32 cellular contexts compared by ENCODE assay signal in genomic region chr3:169868369-169868768, GRCh38. TPM values are rescaled to one million over a fixed set of nuclear protein-coding genes. Genes with fewer than 3 reads are reported as not detected.
DNase-seq lines count a peak whose midpoint lies in the region; ATAC-seq, FAIRE-seq and TF ChIP-seq lines count a peak whose summit lies in the region.
"Had no signal": no experiment of that assay in that cellular context is flagged by ENCODE, and none has a peak within 500 bp of the region (broad histone marks: within the 10 kb centered on the region; RNA-seq: fewer than 3 reads in every experiment).

No MANE protein-coding gene starts in this region.

- H3K9me3 Mint-ChIP-seq in memory B cell, result no peaks in the 10 kb centered on the region
- H3K9me3 Mint-ChIP-seq: CD8-positive, alpha-beta T cell; GM23338 had no signal

- H3K4me1 ChIP-seq in K562 (replicated peaks in 1 of 2; ENCODE audit: control insufficient read depth in 2 of 2, insufficient read depth in 2 of 2, low read length in 2 of 2) (no peaks in the 10 kb centered on the region), stomach (peaks cover 7 to 38% (median 18%) of the 10 kb centered on the region in 4 donors), SJCRH30 (peaks cover 3% of the 10 kb centered on the region; the same call in 1 of the 2 replicates)
- H3K4me1 ChIP-seq: SJSA1 had no signal

- no peaks in the 10 kb centered on the region for H4K20me1 ChIP-seq in K562 (replicated peaks; ENCODE audit: control insufficient read depth, insufficient read depth, low read length)
- H4K20me1 ChIP-seq: BLaER1 had no signal

- H3K4me3 ChIP-seq in K562, result no peak overlapping the region
- H3K4me3 ChIP-seq in stomach, result peak overlapping the region in 2 of 4 donors; percentile 18 to 38
- H3K4me3 ChIP-seq in SJCRH30, result no peak overlapping the region
- H3K4me3 ChIP-seq: BLaER1, GM23338, HAP-1, SJSA1 had no signal

- no peak for ATAC-seq in K562
- ATAC-seq in memory B cell (ENCODE audit: low read depth), result no peak
- ATAC-seq in GM19455 (IDR thresholded peaks at IDR 0.05; ENCODE audit: unreplicated experiment), result no peak
- ATAC-seq: CD8-positive, alpha-beta T cell; GM23338; PC-3; Right ventricle myocardium inferior had no signal

- DNase-seq in HEK293T (ENCODE audit: extremely low spot score), result no peak
- DNase-seq in K562 (ENCODE audit: extremely low read depth in 1 of 4, low spot score in 3 of 4), result no peak
- no peak for DNase-seq in memory B cell (ENCODE audit: low spot score in 2 of 2)
- no peak for DNase-seq in stomach
- DNase-seq in SJCRH30, result no peak
- no peak for DNase-seq in amygdala (lab: John Stamatoyannopoulos, UW)
- DNase-seq: Caco-2, DMS 273 treated with DMSO at 0.1 percent for 48 hours, DMS79, EL, GDM1, Karpas-422, NCI-H1092 treated with DMSO at 0.1 percent for 48 hours, NCI-H1436, NCI-H187, NCI-H2171 treated with DMSO at 0.1 percent for 48 hours, NCI-H345, NCI-H524, NCI-H748 treated with DMSO at 0.1 percent for 48 hours, PC-3 had no signal

- no peak for FAIRE-seq in K562 (lab: Jason Lieb, UNC)
- FAIRE-seq: A204.1, GM12891 had no signal

- H3K36me3 ChIP-seq in K562 (ENCODE audit: control insufficient read depth, insufficient read depth, low read length) (no peaks in the 10 kb centered on the region), stomach (no peaks in the 10 kb centered on the region), SJCRH30 (no peaks in the 10 kb centered on the region)
- H3K36me3 ChIP-seq: BLaER1, HAP-1, SJSA1 had no signal

- no peak for TF ChIP-seq POLR2A in K562 (conservative IDR thresholded peaks at IDR 0.05)
- TF ChIP-seq POLR2A in stomach (IDR thresholded peaks at IDR 0.05), result no peak

- no peaks in the 10 kb centered on the region for H3K9me1 ChIP-seq in K562 (ENCODE audit: control insufficient read depth, insufficient read depth, low read length)

- POLR2A ChIA-PET in HEK293T (lab: Yijun Ruan, JAX) (no interaction called here), K562 (lab: Yijun Ruan, JAX) (no interaction called here)

- no peak overlapping the region for H2AFZ ChIP-seq in K562 (ENCODE audit: low read depth, low read length)
- H2AFZ ChIP-seq: GM23338 had no signal

- TF ChIP-seq EP300 in K562 (IDR thresholded peaks at IDR 0.05; ENCODE audit: low read length) (no peak), stomach (IDR thresholded peaks at IDR 0.05) (no peak)

- H3K79me2 ChIP-seq in K562 (ENCODE audit: control insufficient read depth, insufficient read depth, low read length), result no peaks in the 10 kb centered on the region

- H3K9me3 ChIP-seq in K562 (replicated peaks; ENCODE audit: control insufficient read depth, insufficient read depth, low read depth, low read length), result no peaks in the 10 kb centered on the region
- H3K9me3 ChIP-seq in stomach, result no peaks in the 10 kb centered on the region
- H3K9me3 ChIP-seq in SJCRH30 (replicated peaks), result no peaks in the 10 kb centered on the region
- H3K9me3 ChIP-seq: BLaER1, Caco-2, HAP-1, SJSA1 had no signal

- peak overlapping the region; percentile 28 for H3K27ac Mint-ChIP-seq in memory B cell
- H3K27ac Mint-ChIP-seq: CD8-positive, alpha-beta T cell; GM23338 had no signal

- peaks cover 24% of the 10 kb centered on the region for H3K4me1 Mint-ChIP-seq in memory B cell

- H3K4me3 Mint-ChIP-seq in memory B cell, result no peak overlapping the region
- H3K4me3 Mint-ChIP-seq: CD8-positive, alpha-beta T cell; GM23338 had no signal

- TF ChIP-seq CTCF in K562 (IDR thresholded peaks at IDR 0.05 in 2 of 3, conservative IDR thresholded peaks at IDR 0.05 in 1 of 3; ENCODE audit: insufficient read depth in 2 of 3, low read depth in 1 of 3, low read length in 3 of 3), result no peak
- TF ChIP-seq CTCF in stomach (IDR thresholded peaks at IDR 0.05), result no peak

- H3K27ac ChIP-seq in K562 (ENCODE audit: extremely low read depth, low read depth, low read length) (no peak overlapping the region), stomach (peak overlapping the region in 3 of 5 donors; percentile 24 to 87 (median 80)), SJCRH30 (no peak overlapping the region)
- H3K27ac ChIP-seq: BLaER1, HL-60, SJSA1 had no signal

- no peak overlapping the region for H3K4me2 ChIP-seq in K562 (ENCODE audit: insufficient read depth, low read length)
- H3K4me2 ChIP-seq: BLaER1, GM23338 had no signal

- no peak for TF ChIP-seq RAD21 in K562 (CRISPR knock-in tag; conservative IDR thresholded peaks at IDR 0.05 in 1 of 2, IDR thresholded peaks at IDR 0.05 in 1 of 2)

- in situ Hi-C loops in K562 (cut with MboI), result no loop called here

- H3K27me3 ChIP-seq in K562 (ENCODE audit: control insufficient read depth in 2 of 2, insufficient read depth in 2 of 2, low read length in 2 of 2) (peaks cover 0 to 3% of the 10 kb centered on the region in 2 experiments; a peak in 1 of 5 replicates), stomach (no peaks in the 10 kb centered on the region), SJCRH30 (no peaks in the 10 kb centered on the region)
- H3K27me3 ChIP-seq: BLaER1, SJSA1 had no signal

- H3K27me3 Mint-ChIP-seq in memory B cell, result no peaks in the 10 kb centered on the region

- CTCF ChIA-PET in HEK293T (lab: Yijun Ruan, JAX), result no interaction called here
- CTCF ChIA-PET in K562 (lab: Yijun Ruan, JAX; ENCODE audit: low intra/inter-chr PET ratio), result no interaction called here

- intact Hi-C loops in K562 (cut with micrococcal nuclease), result loop anchor here (10.0 kb wide), 1 partner anchor 436 kb away; no protein-coding TSS in a partner anchor
- intact Hi-C loops in stomach (cut with DNase I; ENCODE audit: low total_unique reads), result no loop called here

- WGBS in K562 (ENCODE audit: insufficient coverage, low coverage, missing lambda C conversion rate), result 7% methylated on average over 2 of the region's 2 CpGs
- 69 to 85% (median 76%) methylated on average over 2 of the region's 2 CpGs for WGBS in stomach, 5 donors

- H3K9ac ChIP-seq in K562 (ENCODE audit: insufficient read depth in 1 of 2, low read depth in 2 of 2, low read length in 2 of 2), result no peak overlapping the region
- H3K9ac ChIP-seq: BLaER1 had no signal

- H3K36me3 Mint-ChIP-seq in memory B cell, result no peaks in the 10 kb centered on the region
- H3K36me3 Mint-ChIP-seq: CD8-positive, alpha-beta T cell had no signal

- no TSS peak for BruUV-seq in K562 (replicated peaks; lab: Mats Ljungman, UMichigan)

RNA-seq across cellular contexts. Expression of gene LRRC31, which starts 1.4 kb away (rescaled TPM):
- total RNA-seq in K562 (2011; cell fraction: chromatin; rRNA removed; ENCODE audit: low replicate concordance), result not detected in 2 replicates
- not detected in 2 replicates for total RNA-seq in K562 (2011; cell fraction: nucleolus; rRNA removed)
- not detected in 2 replicates for total RNA-seq in K562 (2011; cell fraction: nucleoplasm; rRNA removed)
- total RNA-seq in K562 (2014; rRNA removed) (not detected in 2 replicates), K562 (2014; rRNA removed; fragmentation: Illumina TruSeq; extraction: Trizol) (not detected in 2 replicates), K562 (2015; rRNA removed; fragmentation: Illumina TruSeq; extraction: Trizol) (not detected in 2 replicates), K562 (2021) (not detected in 2 replicates), stomach (10 to 100 TPM in 3 of 5 donors, 1 to 10 TPM in 2; 1.8 to 35.3 (median 15.2) TPM)
- polyA plus RNA-seq in K562 (2011; rRNA removed) (not detected in 2 replicates), K562 (2014; fragmentation: Illumina TruSeq; extraction: Trizol) (not detected in 2 replicates), K562 (2014; fragmentation: Nextera tagmentation; extraction: Ambion mirVana) (not detected), K562 (2014; rRNA removed) (not detected in 2 replicates), stomach (10 to 100 TPM in 1 of 3 donors, 1 to 10 TPM in 2; 2.6 to 14.2 (median 4.0) TPM)
- not detected in 2 replicates for polyA plus RNA-seq in K562 (2011; cell fraction: cytosol; rRNA removed)
- polyA plus RNA-seq in K562 (2011; cell fraction: nucleus; rRNA removed), result not detected in 2 replicates
- not detected in 2 replicates for polyA plus RNA-seq in K562 (2012)
- not detected in 2 replicates for polyA minus RNA-seq in K562 (2011; rRNA and poly(A)+ RNA removed)
- not detected in 2 replicates for polyA minus RNA-seq in K562 (2011; cell fraction: cytosol; rRNA and poly(A)+ RNA removed)
- polyA minus RNA-seq in K562 (2011; cell fraction: nucleus; rRNA and poly(A)+ RNA removed), result not detected in 2 replicates
- total RNA-seq in SJCRH30 (2014; rRNA removed; shearing (Covaris generic)), result not detected in 2 replicates
- total RNA-seq: CD8-positive, alpha-beta T cell; GM23338; Right ventricle myocardium inferior; RPMI7951; SJSA1 had no signal
- polyA plus RNA-seq: AG04450, GM23338 had no signal

RNA-seq across cellular contexts. Expression of gene SAMD7, which starts 43.0 kb away (rescaled TPM):
- total RNA-seq in K562 (2011; cell fraction: chromatin; rRNA removed; ENCODE audit: low replicate concordance), result not detected in 2 replicates
- not detected in 2 replicates for total RNA-seq in K562 (2011; cell fraction: nucleolus; rRNA removed)
- not detected in 2 replicates for total RNA-seq in K562 (2011; cell fraction: nucleoplasm; rRNA removed)
- total RNA-seq in K562 (2014; rRNA removed) (not detected in 2 replicates), K562 (2014; rRNA removed; fragmentation: Illumina TruSeq; extraction: Trizol) (not detected in 2 replicates), K562 (2015; rRNA removed; fragmentation: Illumina TruSeq; extraction: Trizol) (not detected in 2 replicates), K562 (2021) (not detected in 2 replicates), stomach (not detected)
- polyA plus RNA-seq in K562 (2011; rRNA removed) (not detected in 2 replicates), K562 (2014; fragmentation: Illumina TruSeq; extraction: Trizol) (not detected in 2 replicates), K562 (2014; fragmentation: Nextera tagmentation; extraction: Ambion mirVana) (not detected), K562 (2014; rRNA removed) (not detected in 2 replicates), stomach (not detected)
- not detected in 2 replicates for polyA plus RNA-seq in K562 (2011; cell fraction: cytosol; rRNA removed)
- not detected in 2 replicates for polyA plus RNA-seq in K562 (2011; cell fraction: nucleus; rRNA removed)
- not detected in 2 replicates for polyA plus RNA-seq in K562 (2012)
- not detected in 2 replicates for polyA minus RNA-seq in K562 (2011; rRNA and poly(A)+ RNA removed)
- not detected in 2 replicates for polyA minus RNA-seq in K562 (2011; cell fraction: cytosol; rRNA and poly(A)+ RNA removed)
- not detected in 2 replicates for polyA minus RNA-seq in K562 (2011; cell fraction: nucleus; rRNA and poly(A)+ RNA removed)
- total RNA-seq in SJCRH30 (2014; rRNA removed; shearing (Covaris generic)), result not detected in 2 replicates
- total RNA-seq: Caco-2; CD8-positive, alpha-beta T cell; GM23338; PC-3; Right ventricle myocardium inferior; RPMI7951; SJSA1 had no signal
- polyA plus RNA-seq: AG04450, GM23338 had no signal

RNA-seq across cellular contexts. Expression of gene LRRC34, which starts 55.7 kb away (rescaled TPM):
- not detected in 2 replicates for total RNA-seq in K562 (2011; cell fraction: chromatin; rRNA removed; ENCODE audit: low replicate concordance)
- total RNA-seq in K562 (2011; cell fraction: nucleolus; rRNA removed), result not detected in 2 replicates
- not detected in 2 replicates for total RNA-seq in K562 (2011; cell fraction: nucleoplasm; rRNA removed)
- total RNA-seq in K562 (2014; rRNA removed) (not detected in 2 replicates), K562 (2014; rRNA removed; fragmentation: Illumina TruSeq; extraction: Trizol) (not detected in 2 replicates), K562 (2015; rRNA removed; fragmentation: Illumina TruSeq; extraction: Trizol) (not detected in 2 replicates), K562 (2021) (not detected in 2 replicates), stomach (1 to 10 TPM in 1 of 5 donors, under 1 TPM in 1, not detected in 3; 0.43 to 4.2 TPM)
- polyA plus RNA-seq in K562 (2011; rRNA removed) (not detected in 2 replicates), K562 (2014; fragmentation: Illumina TruSeq; extraction: Trizol) (not detected in 2 replicates), K562 (2014; fragmentation: Nextera tagmentation; extraction: Ambion mirVana) (under 1 TPM; 0.17 to 0.30 TPM), K562 (2014; rRNA removed) (not detected in 2 replicates), stomach (1 to 10 TPM in 2 of 3 donors, under 1 TPM in 1; 0.88 to 2.1 (median 1.7) TPM)
- not detected in 2 replicates for polyA plus RNA-seq in K562 (2011; cell fraction: cytosol; rRNA removed)
- not detected in 2 replicates for polyA plus RNA-seq in K562 (2011; cell fraction: nucleus; rRNA removed)
- 0.07 and 0.22 TPM in 2 replicates for polyA plus RNA-seq in K562 (2012)
- polyA minus RNA-seq in K562 (2011; rRNA and poly(A)+ RNA removed), result not detected in 2 replicates
- polyA minus RNA-seq in K562 (2011; cell fraction: cytosol; rRNA and poly(A)+ RNA removed), result not detected in 2 replicates
- polyA minus RNA-seq in K562 (2011; cell fraction: nucleus; rRNA and poly(A)+ RNA removed), result not detected in 2 replicates
- total RNA-seq in SJCRH30 (2014; rRNA removed; shearing (Covaris generic)), result 5.4 and 7.6 TPM in 2 replicates
- total RNA-seq: Caco-2, SJSA1 had no signal

RNA-seq across cellular contexts. Expression of gene LRRIQ4, which starts 55.7 kb away (rescaled TPM):
- not detected in 2 replicates for total RNA-seq in K562 (2011; cell fraction: chromatin; rRNA removed; ENCODE audit: low replicate concordance)
- total RNA-seq in K562 (2011; cell fraction: nucleolus; rRNA removed), result not detected in 2 replicates
- total RNA-seq in K562 (2011; cell fraction: nucleoplasm; rRNA removed), result not detected in 2 replicates
- not detected in 2 replicates for total RNA-seq in K562 (2014; rRNA removed)
- total RNA-seq in K562 (2014; rRNA removed; fragmentation: Illumina TruSeq; extraction: Trizol), result not detected in 2 replicates
- not detected in 2 replicates for total RNA-seq in K562 (2015; rRNA removed; fragmentation: Illumina TruSeq; extraction: Trizol)
- total RNA-seq in K562 (2021), result not detected in 2 replicates
- polyA plus RNA-seq in K562 (2011; rRNA removed), result not detected in 2 replicates
- polyA plus RNA-seq in K562 (2011; cell fraction: cytosol; rRNA removed), result not detected in 2 replicates
- not detected in 2 replicates for polyA plus RNA-seq in K562 (2011; cell fraction: nucleus; rRNA removed)
- not detected in 2 replicates for polyA plus RNA-seq in K562 (2012)
- not detected in 2 replicates for polyA plus RNA-seq in K562 (2014; fragmentation: Illumina TruSeq; extraction: Trizol)
- not detected for polyA plus RNA-seq in K562 (2014; fragmentation: Nextera tagmentation; extraction: Ambion mirVana)
- not detected in 2 replicates for polyA plus RNA-seq in K562 (2014; rRNA removed)
- not detected in 2 replicates for polyA minus RNA-seq in K562 (2011; rRNA and poly(A)+ RNA removed)
- polyA minus RNA-seq in K562 (2011; cell fraction: cytosol; rRNA and poly(A)+ RNA removed), result not detected in 2 replicates
- not detected in 2 replicates for polyA minus RNA-seq in K562 (2011; cell fraction: nucleus; rRNA and poly(A)+ RNA removed)
- total RNA-seq in stomach, result 1 to 10 TPM in 1 of 5 donors, not detected in 4; 4.6 TPM
- not detected for polyA plus RNA-seq in stomach
- 0.18 and 0.20 TPM in 2 replicates for total RNA-seq in SJCRH30 (2014; rRNA removed; shearing (Covaris generic))
- total RNA-seq: Caco-2; CD8-positive, alpha-beta T cell; GM23338; PC-3; Right ventricle myocardium inferior; RPMI7951; SJSA1 had no signal
- polyA plus RNA-seq: AG04450 had no signal

Comparison
In these comparisons a context has a peak if more than half of its experiments do, and no peak if none do; other contexts are left out.
1. H3K27ac ChIP-seq: peak in stomach (3 of 5); none in K562 (single experiment) and SJCRH30 (single experiment).